ENCODE assay signal across 9 cellular contexts in the genomic region with DNA sequence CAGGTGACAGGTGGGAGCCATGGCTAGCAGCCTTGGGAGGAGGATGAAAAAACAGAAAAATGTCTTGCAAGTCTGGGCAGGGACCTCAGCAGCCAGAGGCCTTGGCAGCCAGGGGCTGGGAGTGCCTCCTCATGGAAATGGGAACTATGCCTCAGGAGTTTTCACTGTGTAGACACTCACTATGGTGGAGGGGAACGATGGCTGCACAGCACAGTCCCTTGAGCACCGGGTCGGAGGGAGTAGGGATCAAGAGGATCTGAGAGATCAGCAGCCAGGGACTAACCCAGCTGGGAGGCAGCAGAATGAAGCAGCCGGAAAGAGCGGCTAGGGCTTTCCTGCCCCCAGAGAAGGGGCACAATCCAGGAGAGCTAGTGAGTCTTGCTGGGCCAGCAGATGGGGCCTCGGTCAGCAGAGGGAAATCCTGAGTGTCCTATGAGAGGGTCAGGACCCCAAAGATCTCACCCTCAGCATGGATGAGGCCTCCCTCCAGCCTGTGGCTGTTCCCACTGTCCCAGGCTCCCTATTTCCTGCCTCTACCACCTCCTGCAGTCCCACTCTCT. TPM values are rescaled to one million over a fixed set of nuclear protein-coding genes. Genes with fewer than 3 reads are reported as not detected.
DNase-seq lines count a peak whose midpoint lies in the region; ATAC-seq and TF ChIP-seq lines count a peak whose summit lies in the region.
"Had no signal": no experiment of that assay in that cellular context is flagged by ENCODE, and none has a peak within 500 bp of the region (broad histone marks: within the 10 kb centered on the region; RNA-seq: fewer than 3 reads in every experiment).

No MANE protein-coding gene starts in this region.

- H3K27ac ChIP-seq in heart right ventricle (peak overlapping the region; percentile 86 to 100 (median 95)), colonic mucosa (peak overlapping the region; percentile 86), neural progenitor cell (no peak overlapping the region)

- H3K9me3 Mint-ChIP-seq in neural progenitor cell: no peaks in the 10 kb centered on the region

- H3K36me3 ChIP-seq in heart right ventricle: no peaks in the 10 kb centered on the region
- H3K36me3 ChIP-seq in colonic mucosa: no peaks in the 10 kb centered on the region
- no peaks in the 10 kb centered on the region for H3K36me3 ChIP-seq in neural progenitor cell

- 68 to 72% methylated on average over 6 of the region's 6 CpGs for WGBS in heart right ventricle, 2 donors

- H3K4me2 ChIP-seq in neural progenitor cell: no peak overlapping the region

- TF ChIP-seq CTCF in heart right ventricle (IDR thresholded peaks at IDR 0.05) (no peak), colonic mucosa (IDR thresholded peaks at IDR 0.05) (no peak), neural progenitor cell (IDR thresholded peaks at IDR 0.05) (no peak)

- H3K4me1 Mint-ChIP-seq in neural progenitor cell: peaks cover 32% of the 10 kb centered on the region

- H3K79me2 ChIP-seq in neural progenitor cell (ENCODE audit: low read depth): peaks cover 9% of the 10 kb centered on the region

- no peak overlapping the region for H2AFZ ChIP-seq in neural progenitor cell (replicated peaks)

- H3K27me3 ChIP-seq in heart right ventricle (no peaks in the 10 kb centered on the region), colonic mucosa (no peaks in the 10 kb centered on the region), neural progenitor cell (no peaks in the 10 kb centered on the region)

- peak overlapping the region; percentile 94 for H3K27ac Mint-ChIP-seq in neural progenitor cell

- DNase-seq in heart right ventricle (no peak), left cardiac atrium (no peak), colonic mucosa (peak; percentile 40), neural progenitor cell (ENCODE audit: low spot score) (peak; percentile 30), NCI-H1105 (lab: John Stamatoyannopoulos, UW) (no peak), GM19240 (ENCODE audit: insufficient read length, low spot score) (no peak), NCI-H1417 treated with DMSO at 0.1 percent for 48 hours (lab: John Stamatoyannopoulos, UW) (no peak), middle frontal gyrus (ENCODE audit: extremely low spot score, low spot score) (no peak)
- DNase-seq: DMS 273 treated with DMSO at 0.1 percent for 48 hours had no signal

- H3F3A ChIP-seq in neural progenitor cell (ENCODE audit: low read depth): peaks cover 22% of the 10 kb centered on the region

- peaks cover 27 to 94% (median 80%) of the 10 kb centered on the region in 9 donors for H3K4me1 ChIP-seq in heart right ventricle
- peaks cover 38% of the 10 kb centered on the region for H3K4me1 ChIP-seq in colonic mucosa
- H3K4me1 ChIP-seq in neural progenitor cell: peaks cover 26% of the 10 kb centered on the region

- no peaks in the 10 kb centered on the region for H3K36me3 Mint-ChIP-seq in neural progenitor cell

- H3K4me3 ChIP-seq in heart right ventricle (no peak overlapping the region), colonic mucosa (no peak overlapping the region), neural progenitor cell (no peak overlapping the region)

- H3K9me3 ChIP-seq in heart right ventricle: no peaks in the 10 kb centered on the region
- H3K9me3 ChIP-seq in colonic mucosa: no peaks in the 10 kb centered on the region
- no peaks in the 10 kb centered on the region for H3K9me3 ChIP-seq in neural progenitor cell (ENCODE audit: low read depth)

- no peak overlapping the region for H3K4me3 Mint-ChIP-seq in neural progenitor cell

- H3K27me3 Mint-ChIP-seq in neural progenitor cell (ENCODE audit: insufficient read depth, low read depth): peaks cover 2% of the 10 kb centered on the region

- H4K20me1 ChIP-seq in neural progenitor cell (ENCODE audit: low read depth): no peaks in the 10 kb centered on the region

- peak overlapping the region in 1 of 2 donors; percentile 84 for H3K9ac ChIP-seq in colonic mucosa (ENCODE audit: low read depth in 2 of 2, low read length in 2 of 2)
- H3K9ac ChIP-seq in neural progenitor cell: no peak overlapping the region

- ATAC-seq in heart right ventricle: no peak
- ATAC-seq in left cardiac atrium: no peak

- intact Hi-C loops in heart right ventricle (cut with DNase I) (loop anchor here in 4 of 10 donors (2.0 to 10.0 kb wide), 3 partner anchors 51 to 156 kb away; partner anchors contain the start of gene FADS1 (in 1 of the 4)), left cardiac atrium (cut with DNase I) (loop anchor here in 1 of 2 donors (2.0 kb wide), 1 partner anchor 51 kb away; no protein-coding TSS in a partner anchor), colonic mucosa (cut with DNase I) (no loop called here)

RNA-seq across cellular contexts. Expression of gene FTH1, which starts 6.2 kb away (rescaled TPM):
- total RNA-seq in heart right ventricle (1,000 to 10,000 TPM; 2,008 to 4,360 (median 2,962) TPM), left cardiac atrium (1,000 to 10,000 TPM; 2,726 to 3,432 TPM), colonic mucosa (1,000 to 10,000 TPM; 5,286 to 5,395 TPM), neural progenitor cell (ENCODE audit: low replicate concordance) (649 and 846 TPM in 2 replicates)
- polyA plus RNA-seq in heart right ventricle: 1,000 to 10,000 TPM; 1,346 to 5,199 TPM

RNA-seq across cellular contexts. Expression of gene BEST1, which starts 23.5 kb away (rescaled TPM):
- total RNA-seq in heart right ventricle (1 to 10 TPM in 5 of 10 donors, under 1 TPM in 5; 0.39 to 1.8 (median 1.2) TPM), left cardiac atrium (1 to 10 TPM; 3.4 to 3.9 TPM), colonic mucosa (under 1 TPM; 0.58 to 0.77 TPM), neural progenitor cell (ENCODE audit: low replicate concordance) (0.15 TPM in 1 of 2 replicates, not detected in the other)
- polyA plus RNA-seq in heart right ventricle: 1 to 10 TPM; 3.3 to 4.9 TPM

RNA-seq across cellular contexts. Expression of gene RAB3IL1, which starts 56.3 kb away (rescaled TPM):
- total RNA-seq in heart right ventricle: 10 to 100 TPM in 3 of 10 donors, 1 to 10 TPM in 7; 3.7 to 11.1 (median 6.6) TPM
- polyA plus RNA-seq in heart right ventricle: 1 to 10 TPM; 8.2 to 9.7 TPM
- 10 to 100 TPM; 17.3 to 21.8 TPM for total RNA-seq in left cardiac atrium
- total RNA-seq in colonic mucosa: 1 to 10 TPM; 3.7 to 5.9 TPM
- 1.4 TPM in 2 replicates for total RNA-seq in neural progenitor cell (ENCODE audit: low replicate concordance)

Comparison
In these comparisons a context has a peak if more than half of its experiments do, and no peak if none do; other contexts are left out.
1. DNase-seq: peak in colonic mucosa (single experiment) and neural progenitor cell (single experiment); none in heart right ventricle (0 of 2), left cardiac atrium (single experiment), NCI-H1105 (single experiment), GM19240 (single experiment), NCI-H1417 treated with DMSO at 0.1 percent for 48 hours (single experiment) and middle frontal gyrus (single experiment).